ENCODE assay signal across 1 cellular context in the genomic region with DNA sequence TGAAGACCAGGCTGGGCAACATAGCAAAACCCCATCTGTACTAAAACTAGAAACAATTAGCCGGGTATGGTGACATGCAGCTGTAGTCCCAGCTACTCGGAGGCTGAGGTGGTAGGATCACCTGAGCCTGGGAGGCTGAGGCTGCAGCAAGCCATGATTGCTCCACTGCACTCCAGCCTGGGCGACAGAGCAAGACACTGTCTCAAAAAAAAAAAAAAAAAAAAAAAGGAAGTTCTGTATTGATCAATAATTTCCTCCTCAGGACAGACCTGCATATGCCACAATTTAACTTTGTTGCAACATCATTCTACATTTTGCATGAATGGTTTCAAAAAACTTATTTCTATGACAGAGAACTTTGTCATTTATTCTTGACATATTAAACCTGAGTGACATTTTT.
TF ChIP-seq lines count a peak whose summit lies in the region.

No MANE protein-coding gene starts in this region.

TF ChIP-seq in H1, 55 proteins besides CTCF, POLR2A, EP300 and RAD21:
- TF ChIP-seq SUZ12 (IDR thresholded peaks at IDR 0.05; ENCODE audit: low read length) (no peak), YY1 (IDR thresholded peaks at IDR 0.05; ENCODE audit: low read depth, low read length) (no peak), RNF2 (IDR thresholded peaks at IDR 0.05; ENCODE audit: borderline replicate concordance, low read depth, low read length, missing control alignments, poor library complexity, severe bottlenecking) (no peak), SP4 (IDR thresholded peaks at IDR 0.05; ENCODE audit: low read length) (no peak), GTF2F1 (IDR thresholded peaks at IDR 0.05; ENCODE audit: borderline replicate concordance, low read depth, low read length) (no peak), SIRT6 (IDR thresholded peaks at IDR 0.05; ENCODE audit: low read length) (no peak), CBX8 (IDR thresholded peaks at IDR 0.05; ENCODE audit: borderline replicate concordance, low read depth, low read length) (no peak), KDM5A (IDR thresholded peaks at IDR 0.05; ENCODE audit: low read length) (no peak), HDAC6 (IDR thresholded peaks at IDR 0.05; ENCODE audit: low read depth, low read length) (no peak), BCL11A (IDR thresholded peaks at IDR 0.05; ENCODE audit: low read depth in 2 of 2, low read length in 2 of 2) (no peak), CHD7 (IDR thresholded peaks at IDR 0.05; ENCODE audit: insufficient replicate concordance, low read length) (no peak), CHD2 (IDR thresholded peaks at IDR 0.05; ENCODE audit: low read length) (no peak), SP2 (IDR thresholded peaks at IDR 0.05; ENCODE audit: low read length) (no peak)
